In genomic region chr20:36836591-36837329, GRCh38 we compare ENCODE assay signal across 1 cellular context.
TF ChIP-seq lines count a peak whose summit lies in the region.

No MANE protein-coding gene starts in this region.

TF ChIP-seq in HepG2, 621 proteins besides CTCF, POLR2A, EP300 and RAD21 (continued from another document and continues in another):
- TF ChIP-seq ZGPAT (CRISPR knock-in tag; IDR thresholded peaks at IDR 0.05) (peak; percentile 59; the same call in 1 of the 2 replicates), STAG1 (CRISPR knock-in tag; IDR thresholded peaks at IDR 0.05) (peak; percentile 88), ZNF766 (CRISPR knock-in tag; IDR thresholded peaks at IDR 0.05; ENCODE audit: borderline replicate concordance) (no peak), ZNF841 (CRISPR knock-in tag; IDR thresholded peaks at IDR 0.05; ENCODE audit: borderline replicate concordance) (no peak), U2AF2 (IDR thresholded peaks at IDR 0.05; ENCODE audit: low read depth, low read length) (no peak), ZFP36L1 (CRISPR knock-in tag; IDR thresholded peaks at IDR 0.05) (no peak), HOXA3 (CRISPR knock-in tag; IDR thresholded peaks at IDR 0.05) (no peak), IKZF1 (IDR thresholded peaks at IDR 0.05) (no peak), ZNF644 (CRISPR knock-in tag; IDR thresholded peaks at IDR 0.05; ENCODE audit: low read depth) (no peak), ZNF549 (CRISPR knock-in tag; IDR thresholded peaks at IDR 0.05) (no peak), EED (CRISPR knock-in tag; IDR thresholded peaks at IDR 0.05) (no peak), ISL2 (CRISPR knock-in tag; IDR thresholded peaks at IDR 0.05) (no peak), NFATC3 (CRISPR knock-in tag; IDR thresholded peaks at IDR 0.05) (no peak), AGO1 (IDR thresholded peaks at IDR 0.05; ENCODE audit: low read depth, low read length, poor library complexity, severe bottlenecking) (no peak), NR3C1 (CRISPR knock-in tag; IDR thresholded peaks at IDR 0.05) (no peak), MED8 (CRISPR knock-in tag; IDR thresholded peaks at IDR 0.05; ENCODE audit: insufficient replicate concordance) (no peak), NFRKB (IDR thresholded peaks at IDR 0.05) (no peak), DRAP1 (CRISPR knock-in tag; IDR thresholded peaks at IDR 0.05) (peak; percentile 53; the same call in 1 of the 2 replicates), GZF1 (CRISPR knock-in tag; IDR thresholded peaks at IDR 0.05) (no peak), JDP2 (CRISPR knock-in tag; IDR thresholded peaks at IDR 0.05; ENCODE audit: borderline replicate concordance) (no peak), MTERF4 (CRISPR knock-in tag; IDR thresholded peaks at IDR 0.05) (no peak), ZNF598 (CRISPR knock-in tag; IDR thresholded peaks at IDR 0.05; ENCODE audit: borderline replicate concordance) (no peak; the same call in 1 of the 2 replicates), ZBTB26 (CRISPR knock-in tag; IDR thresholded peaks at IDR 0.05; ENCODE audit: borderline replicate concordance) (peak; percentile 39; the same call in 1 of the 2 replicates), CREB1 (IDR thresholded peaks at IDR 0.05) (no peak), CREB1 (CRISPR knock-in tag; IDR thresholded peaks at IDR 0.05) (no peak), GATAD2A (CRISPR knock-in tag; IDR thresholded peaks at IDR 0.05) (peak; percentile 61; the same call in 1 of the 2 replicates), ELF3 (CRISPR knock-in tag; IDR thresholded peaks at IDR 0.05) (peak; percentile 84; the same call in 1 of the 2 replicates), RARG (CRISPR knock-in tag; IDR thresholded peaks at IDR 0.05; ENCODE audit: low read depth) (no peak), RERE (CRISPR knock-in tag; IDR thresholded peaks at IDR 0.05; ENCODE audit: low read depth) (no peak), SOX5 (CRISPR knock-in tag; IDR thresholded peaks at IDR 0.05; ENCODE audit: borderline replicate concordance) (peak; percentile 56; the same call in 1 of the 2 replicates), ZNF776 (CRISPR knock-in tag; IDR thresholded peaks at IDR 0.05) (no peak), KAT8 (CRISPR knock-in tag; IDR thresholded peaks at IDR 0.05) (peak; percentile 68), POGZ (CRISPR knock-in tag; IDR thresholded peaks at IDR 0.05) (no peak), ZNF20 (CRISPR knock-in tag; IDR thresholded peaks at IDR 0.05) (no peak)
- TF ChIP-seq, protein P1, sequence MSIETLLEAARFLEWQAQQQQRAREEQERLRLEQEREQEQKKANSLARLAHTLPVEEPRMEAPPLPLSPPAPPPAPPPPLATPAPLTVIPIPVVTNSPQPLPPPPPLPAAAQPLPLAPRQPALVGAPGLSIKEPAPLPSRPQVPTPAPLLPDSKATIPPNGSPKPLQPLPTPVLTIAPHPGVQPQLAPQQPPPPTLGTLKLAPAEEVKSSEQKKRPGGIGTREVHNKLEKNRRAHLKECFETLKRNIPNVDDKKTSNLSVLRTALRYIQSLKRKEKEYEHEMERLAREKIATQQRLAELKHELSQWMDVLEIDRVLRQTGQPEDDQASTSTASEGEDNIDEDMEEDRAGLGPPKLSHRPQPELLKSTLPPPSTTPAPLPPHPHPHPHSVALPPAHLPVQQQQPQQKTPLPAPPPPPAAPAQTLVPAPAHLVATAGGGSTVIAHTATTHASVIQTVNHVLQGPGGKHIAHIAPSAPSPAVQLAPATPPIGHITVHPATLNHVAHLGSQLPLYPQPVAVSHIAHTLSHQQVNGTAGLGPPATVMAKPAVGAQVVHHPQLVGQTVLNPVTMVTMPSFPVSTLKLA (IDR thresholded peaks at IDR 0.05) = no peak
- TF ChIP-seq, protein P2, sequence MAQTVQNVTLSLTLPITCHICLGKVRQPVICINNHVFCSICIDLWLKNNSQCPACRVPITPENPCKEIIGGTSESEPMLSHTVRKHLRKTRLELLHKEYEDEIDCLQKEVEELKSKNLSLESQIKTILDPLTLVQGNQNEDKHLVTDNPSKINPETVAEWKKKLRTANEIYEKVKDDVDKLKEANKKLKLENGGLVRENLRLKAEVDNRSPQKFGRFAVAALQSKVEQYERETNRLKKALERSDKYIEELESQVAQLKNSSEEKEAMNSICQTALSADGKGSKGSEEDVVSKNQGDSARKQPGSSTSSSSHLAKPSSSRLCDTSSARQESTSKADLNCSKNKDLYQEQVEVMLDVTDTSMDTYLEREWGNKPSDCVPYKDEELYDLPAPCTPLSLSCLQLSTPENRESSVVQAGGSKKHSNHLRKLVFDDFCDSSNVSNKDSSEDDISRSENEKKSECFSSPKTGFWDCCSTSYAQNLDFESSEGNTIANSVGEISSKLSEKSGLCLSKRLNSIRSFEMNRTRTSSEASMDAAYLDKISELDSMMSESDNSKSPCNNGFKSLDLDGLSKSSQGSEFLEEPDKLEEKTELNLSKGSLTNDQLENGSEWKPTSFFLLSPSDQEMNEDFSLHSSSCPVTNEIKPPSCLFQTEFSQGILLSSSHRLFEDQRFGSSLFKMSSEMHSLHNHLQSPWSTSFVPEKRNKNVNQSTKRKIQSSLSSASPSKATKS (CRISPR knock-in tag; IDR thresholded peaks at IDR 0.05) = no peak
- TF ChIP-seq, protein P3, sequence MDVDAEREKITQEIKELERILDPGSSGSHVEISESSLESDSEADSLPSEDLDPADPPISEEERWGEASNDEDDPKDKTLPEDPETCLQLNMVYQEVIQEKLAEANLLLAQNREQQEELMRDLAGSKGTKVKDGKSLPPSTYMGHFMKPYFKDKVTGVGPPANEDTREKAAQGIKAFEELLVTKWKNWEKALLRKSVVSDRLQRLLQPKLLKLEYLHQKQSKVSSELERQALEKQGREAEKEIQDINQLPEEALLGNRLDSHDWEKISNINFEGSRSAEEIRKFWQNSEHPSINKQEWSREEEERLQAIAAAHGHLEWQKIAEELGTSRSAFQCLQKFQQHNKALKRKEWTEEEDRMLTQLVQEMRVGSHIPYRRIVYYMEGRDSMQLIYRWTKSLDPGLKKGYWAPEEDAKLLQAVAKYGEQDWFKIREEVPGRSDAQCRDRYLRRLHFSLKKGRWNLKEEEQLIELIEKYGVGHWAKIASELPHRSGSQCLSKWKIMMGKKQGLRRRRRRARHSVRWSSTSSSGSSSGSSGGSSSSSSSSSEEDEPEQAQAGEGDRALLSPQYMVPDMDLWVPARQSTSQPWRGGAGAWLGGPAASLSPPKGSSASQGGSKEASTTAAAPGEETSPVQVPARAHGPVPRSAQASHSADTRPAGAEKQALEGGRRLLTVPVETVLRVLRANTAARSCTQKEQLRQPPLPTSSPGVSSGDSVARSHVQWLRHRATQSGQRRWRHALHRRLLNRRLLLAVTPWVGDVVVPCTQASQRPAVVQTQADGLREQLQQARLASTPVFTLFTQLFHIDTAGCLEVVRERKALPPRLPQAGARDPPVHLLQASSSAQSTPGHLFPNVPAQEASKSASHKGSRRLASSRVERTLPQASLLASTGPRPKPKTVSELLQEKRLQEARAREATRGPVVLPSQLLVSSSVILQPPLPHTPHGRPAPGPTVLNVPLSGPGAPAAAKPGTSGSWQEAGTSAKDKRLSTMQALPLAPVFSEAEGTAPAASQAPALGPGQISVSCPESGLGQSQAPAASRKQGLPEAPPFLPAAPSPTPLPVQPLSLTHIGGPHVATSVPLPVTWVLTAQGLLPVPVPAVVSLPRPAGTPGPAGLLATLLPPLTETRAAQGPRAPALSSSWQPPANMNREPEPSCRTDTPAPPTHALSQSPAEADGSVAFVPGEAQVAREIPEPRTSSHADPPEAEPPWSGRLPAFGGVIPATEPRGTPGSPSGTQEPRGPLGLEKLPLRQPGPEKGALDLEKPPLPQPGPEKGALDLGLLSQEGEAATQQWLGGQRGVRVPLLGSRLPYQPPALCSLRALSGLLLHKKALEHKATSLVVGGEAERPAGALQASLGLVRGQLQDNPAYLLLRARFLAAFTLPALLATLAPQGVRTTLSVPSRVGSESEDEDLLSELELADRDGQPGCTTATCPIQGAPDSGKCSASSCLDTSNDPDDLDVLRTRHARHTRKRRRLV (CRISPR knock-in tag; IDR thresholded peaks at IDR 0.05) = no peak
- TF ChIP-seq, protein P4, sequence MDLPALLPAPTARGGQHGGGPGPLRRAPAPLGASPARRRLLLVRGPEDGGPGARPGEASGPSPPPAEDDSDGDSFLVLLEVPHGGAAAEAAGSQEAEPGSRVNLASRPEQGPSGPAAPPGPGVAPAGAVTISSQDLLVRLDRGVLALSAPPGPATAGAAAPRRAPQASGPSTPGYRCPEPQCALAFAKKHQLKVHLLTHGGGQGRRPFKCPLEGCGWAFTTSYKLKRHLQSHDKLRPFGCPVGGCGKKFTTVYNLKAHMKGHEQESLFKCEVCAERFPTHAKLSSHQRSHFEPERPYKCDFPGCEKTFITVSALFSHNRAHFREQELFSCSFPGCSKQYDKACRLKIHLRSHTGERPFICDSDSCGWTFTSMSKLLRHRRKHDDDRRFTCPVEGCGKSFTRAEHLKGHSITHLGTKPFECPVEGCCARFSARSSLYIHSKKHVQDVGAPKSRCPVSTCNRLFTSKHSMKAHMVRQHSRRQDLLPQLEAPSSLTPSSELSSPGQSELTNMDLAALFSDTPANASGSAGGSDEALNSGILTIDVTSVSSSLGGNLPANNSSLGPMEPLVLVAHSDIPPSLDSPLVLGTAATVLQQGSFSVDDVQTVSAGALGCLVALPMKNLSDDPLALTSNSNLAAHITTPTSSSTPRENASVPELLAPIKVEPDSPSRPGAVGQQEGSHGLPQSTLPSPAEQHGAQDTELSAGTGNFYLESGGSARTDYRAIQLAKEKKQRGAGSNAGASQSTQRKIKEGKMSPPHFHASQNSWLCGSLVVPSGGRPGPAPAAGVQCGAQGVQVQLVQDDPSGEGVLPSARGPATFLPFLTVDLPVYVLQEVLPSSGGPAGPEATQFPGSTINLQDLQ (CRISPR knock-in tag; IDR thresholded peaks at IDR 0.05) = no peak
- TF ChIP-seq, protein P5, sequence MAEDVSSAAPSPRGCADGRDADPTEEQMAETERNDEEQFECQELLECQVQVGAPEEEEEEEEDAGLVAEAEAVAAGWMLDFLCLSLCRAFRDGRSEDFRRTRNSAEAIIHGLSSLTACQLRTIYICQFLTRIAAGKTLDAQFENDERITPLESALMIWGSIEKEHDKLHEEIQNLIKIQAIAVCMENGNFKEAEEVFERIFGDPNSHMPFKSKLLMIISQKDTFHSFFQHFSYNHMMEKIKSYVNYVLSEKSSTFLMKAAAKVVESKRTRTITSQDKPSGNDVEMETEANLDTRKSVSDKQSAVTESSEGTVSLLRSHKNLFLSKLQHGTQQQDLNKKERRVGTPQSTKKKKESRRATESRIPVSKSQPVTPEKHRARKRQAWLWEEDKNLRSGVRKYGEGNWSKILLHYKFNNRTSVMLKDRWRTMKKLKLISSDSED (CRISPR knock-in tag; IDR thresholded peaks at IDR 0.05) = no peak
